In genomic region chr5:78541058-78541624, GRCh38 we compare ENCODE assay signal across 14 cellular contexts.
DNase-seq lines count a peak whose midpoint lies in the region; ATAC-seq and TF ChIP-seq lines count a peak whose summit lies in the region.
"Had no signal": no experiment of that assay in that cellular context is flagged by ENCODE, and none has a peak within 500 bp of the region (broad histone marks: within the 10 kb centered on the region; RNA-seq: fewer than 3 reads in every experiment).

No MANE protein-coding gene starts in this region.

- H2AK5ac ChIP-seq in H9 (ENCODE audit: insufficient read length, low read length), result no peak overlapping the region

- H3K4ac ChIP-seq in H9 (ENCODE audit: low read depth, low read length), result no peak overlapping the region

- peak overlapping the region; percentile 40 to 74 (median 46); a peak in 6 of 7 replicates for H3K27ac Mint-ChIP-seq in H9
- H3K27ac Mint-ChIP-seq in stimulated activated memory B cell treated with anti-CD40 and anti-IgM and Interleukin-4, amounts not matched to agents 10 μg/mL and 1 μg/mL and 100 μg/mL, for 72 hours, result no peak overlapping the region

- H2BK120ac ChIP-seq in H9 (ENCODE audit: low read depth, low read length, poor library complexity, severe bottlenecking), result no peak overlapping the region

- H2AFZ ChIP-seq in H9 (ENCODE audit: low read length) (no peak overlapping the region), smooth muscle cell (ENCODE audit: low read depth) (no peak overlapping the region)

- no peak overlapping the region for H3K18ac ChIP-seq in H9 (ENCODE audit: insufficient read length, low read depth, low read length)

- TF ChIP-seq CTCF in H9 (conservative IDR thresholded peaks at IDR 0.05) (no peak), smooth muscle cell (IDR thresholded peaks at IDR 0.05; ENCODE audit: borderline replicate concordance, insufficient read depth, poor library complexity, severe bottlenecking) (no peak)

- no peak overlapping the region for H3K9ac ChIP-seq in H9 (ENCODE audit: extremely low read depth, insufficient read length, low read length)
- peak overlapping the region; percentile 25 for H3K9ac ChIP-seq in smooth muscle cell (ENCODE audit: low read depth)

- no peak overlapping the region for H2BK15ac ChIP-seq in H9 (ENCODE audit: low read depth, low read length)

- H3K36me3 Mint-ChIP-seq in H9 (ENCODE audit: insufficient read depth in 1 of 3, low read depth in 3 of 3), result peaks cover 0 to 12% (median 7%) of the 10 kb centered on the region in 3 experiments; a peak in 3 of 7 replicates
- peaks cover 7% of the 10 kb centered on the region for H3K36me3 Mint-ChIP-seq in stimulated activated memory B cell treated with anti-CD40 and anti-IgM and Interleukin-4, amounts not matched to agents 10 μg/mL and 1 μg/mL and 100 μg/mL, for 72 hours

- H3K27me3 Mint-ChIP-seq in H9 (ENCODE audit: low read depth), result no peaks in the 10 kb centered on the region
- H3K27me3 Mint-ChIP-seq in stimulated activated memory B cell treated with anti-CD40 and anti-IgM and Interleukin-4, amounts not matched to agents 10 μg/mL and 1 μg/mL and 100 μg/mL, for 72 hours, result no peaks in the 10 kb centered on the region

- H3K14ac ChIP-seq in H9 (ENCODE audit: insufficient read depth, low read length), result no peak overlapping the region

- H3K4me1 Mint-ChIP-seq in H9, result peaks cover 52 to 60% of the 10 kb centered on the region in 2 experiments
- peaks cover 48% of the 10 kb centered on the region for H3K4me1 Mint-ChIP-seq in stimulated activated memory B cell treated with anti-CD40 and anti-IgM and Interleukin-4, amounts not matched to agents 10 μg/mL and 1 μg/mL and 100 μg/mL, for 72 hours

- H3K4me2 ChIP-seq in H9 (ENCODE audit: insufficient read depth, insufficient read length, low read length) (no peak overlapping the region), smooth muscle cell (peak overlapping the region; percentile 76)

- no peak overlapping the region for H3K4me3 Mint-ChIP-seq in H9
- no peak overlapping the region for H3K4me3 Mint-ChIP-seq in stimulated activated memory B cell treated with anti-CD40 and anti-IgM and Interleukin-4, amounts not matched to agents 10 μg/mL and 1 μg/mL and 100 μg/mL, for 72 hours

- no peak overlapping the region for H3K23ac ChIP-seq in H9 (ENCODE audit: insufficient read length, low read depth, low read length)

- H4K5ac ChIP-seq in H9 (ENCODE audit: insufficient read length, low read depth, low read length), result no peak overlapping the region

- H3K27me3 ChIP-seq in H9 (ENCODE audit: insufficient read depth, low read length) (no peaks in the 10 kb centered on the region), layer of hippocampus (ENCODE audit: control insufficient read depth, insufficient read depth, low read length) (no peaks in the 10 kb centered on the region), smooth muscle cell (ENCODE audit: low read depth) (no peaks in the 10 kb centered on the region)
- H3K27me3 ChIP-seq: brain microvascular endothelial cell had no signal

- peaks cover 15% of the 10 kb centered on the region for H3F3A ChIP-seq in smooth muscle cell (ENCODE audit: low read depth)

- no peak overlapping the region for H3K27ac ChIP-seq in H9 (ENCODE audit: insufficient read length, low read depth, low read length)
- peak overlapping the region; percentile 75 for H3K27ac ChIP-seq in layer of hippocampus (ENCODE audit: low read depth, low read length)
- H3K27ac ChIP-seq in smooth muscle cell (ENCODE audit: low read depth), result peak overlapping the region; percentile 76
- H3K27ac ChIP-seq: brain microvascular endothelial cell had no signal

- no peak overlapping the region for H4K91ac ChIP-seq in H9 (ENCODE audit: insufficient read length, low read depth, low read length)

- DNase-seq in H9, result no peak
- DNase-seq in amniotic epithelial cell (ENCODE audit: low read depth), result peak; percentile 64
- DNase-seq in smooth muscle cell (lab: John Stamatoyannopoulos, UW; ENCODE audit: unreplicated experiment), result no peak
- DNase-seq in NCI-H1694 treated with DMSO at 0.1 percent for 48 hours (lab: John Stamatoyannopoulos, UW), result no peak
- no peak for DNase-seq in HT-29 (ENCODE audit: low spot score)
- DNase-seq: activated effector memory CD4-positive, alpha-beta T cell treated with anti-CD3 and anti-CD28 coated beads, Interleukin-2, amount 50 U/mL, for 16 hours; brain microvascular endothelial cell; DMS53; glutamatergic neuron; KBM-7; NCI-H1436 treated with DMSO at 0.1 percent for 48 hours had no signal

- no peaks in the 10 kb centered on the region for H3K9me3 ChIP-seq in H9 (ENCODE audit: control insufficient read depth, low read depth, low read length)
- no peaks in the 10 kb centered on the region for H3K9me3 ChIP-seq in smooth muscle cell (replicated peaks; ENCODE audit: low read depth)

- no peak overlapping the region for H3K56ac ChIP-seq in H9 (ENCODE audit: insufficient read length, low read depth, low read length)

- no peak overlapping the region for H2BK12ac ChIP-seq in H9 (ENCODE audit: insufficient read length, low read depth, low read length)

- H4K20me1 ChIP-seq in H9 (ENCODE audit: control insufficient read depth, insufficient read depth, insufficient read length) (no peaks in the 10 kb centered on the region), smooth muscle cell (ENCODE audit: low read depth) (peaks cover 35% of the 10 kb centered on the region)

- H3K4me3 ChIP-seq in smooth muscle cell, result no peak overlapping the region

- WGBS in H9 (ENCODE audit: extremely low coverage, insufficient read length, low lambda C conversion rate), result no CpG with 5 or more reads among the region's 10 CpGs
- 23% methylated on average over 10 of the region's 10 CpGs for WGBS in smooth muscle cell (ENCODE audit: low lambda C conversion rate)

- no peaks in the 10 kb centered on the region for H3K79me1 ChIP-seq in H9 (ENCODE audit: insufficient read depth, low read depth, low read length, poor library complexity, severe bottlenecking)

- no peak for ATAC-seq in stimulated activated memory B cell treated with anti-CD40 and anti-IgM and Interleukin-4, amounts not matched to agents 10 μg/mL and 1 μg/mL and 100 μg/mL, for 72 hours
- no peak for ATAC-seq in GM21619 (IDR thresholded peaks at IDR 0.05; ENCODE audit: unreplicated experiment)

- H3T11ph ChIP-seq in H9 (ENCODE audit: low read length), result no peak overlapping the region

- H3K4me1 ChIP-seq in H9 (ENCODE audit: insufficient read depth, low read length), result peaks cover 17% of the 10 kb centered on the region
- H3K4me1 ChIP-seq in smooth muscle cell (ENCODE audit: low read depth), result peaks cover 17% of the 10 kb centered on the region

- no peak overlapping the region for H4K8ac ChIP-seq in H9 (replicated peaks; ENCODE audit: insufficient read length, low read depth, low read length)

- H3K9me3 Mint-ChIP-seq in H9, result no peaks in the 10 kb centered on the region
- no peaks in the 10 kb centered on the region for H3K9me3 Mint-ChIP-seq in stimulated activated memory B cell treated with anti-CD40 and anti-IgM and Interleukin-4, amounts not matched to agents 10 μg/mL and 1 μg/mL and 100 μg/mL, for 72 hours

- H2BK20ac ChIP-seq in H9 (ENCODE audit: low read depth, low read length, poor library complexity, severe bottlenecking), result no peak overlapping the region

- H3K79me2 ChIP-seq in H9 (ENCODE audit: insufficient read depth, low read length), result no peaks in the 10 kb centered on the region; the same call in 1 of the 2 replicates
- H3K79me2 ChIP-seq in smooth muscle cell (ENCODE audit: low read depth), result peaks cover 21% of the 10 kb centered on the region

- H2BK5ac ChIP-seq in H9 (ENCODE audit: insufficient read length, low read length), result no peak overlapping the region

- H3K23me2 ChIP-seq in H9 (ENCODE audit: insufficient read length, low read depth, low read length, poor library complexity, severe bottlenecking), result no peaks in the 10 kb centered on the region

- H3K36me3 ChIP-seq in smooth muscle cell (ENCODE audit: low read depth), result no peaks in the 10 kb centered on the region
- H3K36me3 ChIP-seq: brain microvascular endothelial cell had no signal
